ENCODE assay signal across 20 cellular contexts in genomic region chr21:45622416-45623097, GRCh38. TPM values are rescaled to one million over a fixed set of nuclear protein-coding genes. Genes with fewer than 3 reads are reported as not detected.
"Had no signal": no experiment of that assay in that cellular context is flagged by ENCODE, and none has a peak within 500 bp of the region (broad histone marks: within the 10 kb centered on the region; RNA-seq: fewer than 3 reads in every experiment).

No MANE protein-coding gene starts in this region.

- ATAC-seq: activated T-helper 17 cell treated with anti-CD3 and anti-CD28 coated beads, Interleukin-2, amount 50 U/mL, for 72 hours; gastroesophageal sphincter; heart right ventricle; left cardiac atrium had no signal

- H3K9me3 ChIP-seq: transverse colon had no signal

- H3K9ac ChIP-seq: parathyroid adenoma had no signal

- H3K4me1 Mint-ChIP-seq: activated naive CD4-positive, alpha-beta T cell treated with anti-CD3 and anti-CD28 coated beads, Interleukin-2, amount 10 ng/mL, durations not matched to agents 7 days and 5 days; activated T-helper 17 cell treated with anti-CD3 and anti-CD28 coated beads, Interleukin-2, amount 50 U/mL, for 72 hours had no signal

- H3K36me3 ChIP-seq: gastroesophageal sphincter, heart right ventricle, transverse colon had no signal

- H3K4me3 ChIP-seq: dorsolateral prefrontal cortex, gastroesophageal sphincter, heart right ventricle, SK-N-MC, transverse colon had no signal

- FAIRE-seq: astrocyte, bronchial epithelial cell had no signal

- H2AFZ ChIP-seq: parathyroid adenoma had no signal

- H3K4me3 Mint-ChIP-seq: activated naive CD4-positive, alpha-beta T cell treated with anti-CD3 and anti-CD28 coated beads, Interleukin-2, amount 10 ng/mL, durations not matched to agents 7 days and 5 days; activated T-helper 17 cell treated with anti-CD3 and anti-CD28 coated beads, Interleukin-2, amount 50 U/mL, for 72 hours; naive B cell had no signal

- DNase-seq: activated CD4-positive, alpha-beta T cell treated with anti-CD3 and anti-CD28 coated beads for 1 hour; activated CD4-positive, alpha-beta T cell treated with anti-CD3 and anti-CD28 coated beads, Interleukin-2, amount 50 U/mL, for 4 hours; activated naive CD4-positive, alpha-beta T cell treated with anti-CD3 and anti-CD28 coated beads, Interleukin-2, amount 10 ng/mL, durations not matched to agents 7 days and 5 days; heart right ventricle; left cardiac atrium; naive B cell; retina; stimulated activated CD4-positive, alpha-beta T cell treated with anti-CD3 and anti-CD28 coated beads, Interleukin-15, amount 100 ng/mL, for 24 hours; stimulated activated CD4-positive, alpha-beta T cell treated with anti-CD3 and anti-CD28 coated beads, Interleukin-4, amount 100 ng/mL, for 24 hours; stimulated activated naive CD4-positive, alpha-beta T cell treated with Interleukin-2 at 50 U/mL for 16 hours; transverse colon had no signal

- H3K79me2 ChIP-seq: parathyroid adenoma had no signal

- H3K27ac Mint-ChIP-seq: activated naive CD4-positive, alpha-beta T cell treated with anti-CD3 and anti-CD28 coated beads, Interleukin-2, amount 10 ng/mL, durations not matched to agents 7 days and 5 days had no signal

- H3K27ac ChIP-seq: dorsolateral prefrontal cortex, gastroesophageal sphincter, heart right ventricle, parathyroid adenoma, SK-N-MC, transverse colon had no signal

- H3K4me1 ChIP-seq: gastroesophageal sphincter, parathyroid adenoma, transverse colon had no signal

- H3K9me3 Mint-ChIP-seq: activated T-helper 17 cell treated with anti-CD3 and anti-CD28 coated beads, Interleukin-2, amount 50 U/mL, for 72 hours; naive B cell had no signal

RNA-seq across cellular contexts. Expression of gene PCBP3, which starts 21.0 kb away (rescaled TPM):
- total RNA-seq: bronchial epithelial cell, lung microvascular endothelial cell, skeletal muscle tissue had no signal
